ENCODE assay signal across 30 cellular contexts in the genomic region with DNA sequence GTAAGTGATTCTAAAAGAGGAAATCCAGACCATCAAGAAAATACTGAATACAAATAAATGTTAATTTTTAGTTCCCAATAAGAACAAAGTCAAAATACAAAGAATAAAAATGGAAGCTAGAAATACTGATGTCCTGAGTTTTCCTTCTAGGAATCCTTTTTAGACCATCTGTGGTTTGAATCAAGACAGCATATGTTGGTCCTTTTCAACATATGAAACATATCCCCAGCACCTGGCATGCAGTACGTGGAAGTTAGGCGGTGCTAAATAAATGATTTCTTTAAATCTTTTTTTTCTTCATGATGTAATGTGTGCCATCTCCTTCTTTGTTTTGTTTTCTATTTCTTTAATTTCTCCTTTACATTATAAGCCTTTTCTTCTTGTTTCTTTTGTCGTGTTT.
"Had no signal": no experiment of that assay in that cellular context is flagged by ENCODE, and none has a peak within 500 bp of the region (broad histone marks: within the 10 kb centered on the region; RNA-seq: fewer than 3 reads in every experiment).

No MANE protein-coding gene starts in this region.

- H3K4me3 Mint-ChIP-seq: activated B cell treated with CpG ODN at 0.5 μM for 24 hours; activated CD8-positive, alpha-beta memory T cell treated with anti-CD3 and anti-CD28 coated beads, Interleukin-2, amount 10 ng/mL, durations not matched to agents 7 days and 5 days; activated CD8-positive, alpha-beta T cell treated with anti-CD3 and anti-CD28 coated beads, Interleukin-2, amount 10 ng/mL, durations not matched to agents 7 days and 5 days; activated naive CD4-positive, alpha-beta T cell treated with anti-CD3 and anti-CD28 coated beads, Interleukin-2, amount 50 U/mL, for 24 hours; effector memory CD8-positive, alpha-beta T cell; nephron; stimulated activated naive CD8-positive, alpha-beta T cell treated with anti-CD3 and anti-CD28 coated beads, Interleukin-15, Interleukin-2, amounts not matched to agents 100 ng/mL and 50 ng/mL, for 24 hours; T-helper 2 cell treated with Interferon-gamma antibody and Interleukin-4, amounts not matched to agents 5 μg/mL and 100 μg/mL, for 36 hours; type B pancreatic cell had no signal

- H3K27ac Mint-ChIP-seq: activated B cell treated with CpG ODN at 0.5 μM for 24 hours; activated CD8-positive, alpha-beta memory T cell treated with anti-CD3 and anti-CD28 coated beads, Interleukin-2, amount 10 ng/mL, durations not matched to agents 7 days and 5 days; activated CD8-positive, alpha-beta T cell treated with anti-CD3 and anti-CD28 coated beads, Interleukin-2, amount 10 ng/mL, durations not matched to agents 7 days and 5 days; activated naive CD4-positive, alpha-beta T cell treated with anti-CD3 and anti-CD28 coated beads, Interleukin-2, amount 50 U/mL, for 24 hours; activated T-helper 2 cell treated with anti-CD3 and anti-CD28 coated beads, Interferon-gamma antibody, Interleukin-2, Interleukin-4, amounts not matched to agents 10 μg/mL and 5 μg/mL and 100 μg/mL, durations not matched to agents 14 hours and 24 hours and 36 hours; effector memory CD8-positive, alpha-beta T cell; stimulated activated naive CD8-positive, alpha-beta T cell treated with anti-CD3 and anti-CD28 coated beads, Interleukin-15, Interleukin-2, amounts not matched to agents 100 ng/mL and 50 ng/mL, for 24 hours; T-helper 2 cell treated with Interferon-gamma antibody and Interleukin-4, amounts not matched to agents 5 μg/mL and 100 μg/mL, for 36 hours; type B pancreatic cell had no signal

- H2AFZ ChIP-seq: hepatocyte had no signal

- DNase-seq: activated B cell treated with CpG ODN at 0.5 μM for 24 hours; activated CD4-positive, alpha-beta T cell treated with anti-CD3 and anti-CD28 coated beads, Interleukin-2, amount 50 U/mL, for 1 hour; activated CD8-positive, alpha-beta memory T cell treated with anti-CD3 and anti-CD28 coated beads, Interleukin-2, amount 10 ng/mL, durations not matched to agents 7 days and 5 days; activated CD8-positive, alpha-beta T cell treated with anti-CD3 and anti-CD28 coated beads, Interleukin-2, amount 10 ng/mL, durations not matched to agents 7 days and 5 days; activated T-cell treated with anti-CD3 and anti-CD28 coated beads, Interleukin-2, amount 50 U/mL, for 48 hours; anterior cingulate cortex; cortex of kidney; effector memory CD8-positive, alpha-beta T cell; erythroblast; gastrocnemius medialis; islet precursor cell; left ventricle myocardium inferior; mucosa of descending colon; right lobe of liver; stimulated activated CD4-positive, alpha-beta T cell treated with anti-CD3 and anti-CD28 coated beads, Interleukin-12 subunit alpha, Interleukin-12 subunit beta, amount 100 ng/mL, for 4 hours; stimulated activated CD4-positive, alpha-beta T cell treated with anti-CD3 and anti-CD28 coated beads, Interleukin-4, amount 100 ng/mL, for 1 hour; uterus had no signal

- H3K36me3 ChIP-seq: cardiac muscle cell, gastrocnemius medialis, left ventricle myocardium inferior, neutrophil, right lobe of liver, thoracic aorta, uterus had no signal

- H3K9me3 ChIP-seq: gastrocnemius medialis, left ventricle myocardium inferior, mucosa of descending colon, neutrophil, right lobe of liver, thoracic aorta, uterus had no signal

- H3K27ac ChIP-seq: cardiac muscle cell, gastrocnemius medialis, hepatocyte, left ventricle myocardium inferior, neutrophil, right lobe of liver, skin epidermis, thoracic aorta, uterus had no signal

- H3K4me1 ChIP-seq: gastrocnemius medialis, left ventricle myocardium inferior, uterus had no signal

- H3K4me2 ChIP-seq: hepatocyte had no signal

- H3K4me3 ChIP-seq: cardiac muscle cell, gastrocnemius medialis, hepatocyte, left ventricle myocardium inferior, lung, mucosa of descending colon, right lobe of liver, skin epidermis, thoracic aorta, uterus had no signal

- H3K27me3 Mint-ChIP-seq: activated B cell treated with CpG ODN at 0.5 μM for 24 hours; activated CD8-positive, alpha-beta memory T cell treated with anti-CD3 and anti-CD28 coated beads, Interleukin-2, amount 10 ng/mL, durations not matched to agents 7 days and 5 days; activated naive CD4-positive, alpha-beta T cell treated with anti-CD3 and anti-CD28 coated beads, Interleukin-2, amount 50 U/mL, for 24 hours; effector memory CD8-positive, alpha-beta T cell; progenitor cell of endocrine pancreas; stimulated activated naive CD8-positive, alpha-beta T cell treated with anti-CD3 and anti-CD28 coated beads, Interleukin-15, Interleukin-2, amounts not matched to agents 100 ng/mL and 50 ng/mL, for 24 hours; type B pancreatic cell had no signal

- H3K4me1 Mint-ChIP-seq: activated CD8-positive, alpha-beta memory T cell treated with anti-CD3 and anti-CD28 coated beads, Interleukin-2, amount 10 ng/mL, durations not matched to agents 7 days and 5 days; activated naive CD4-positive, alpha-beta T cell treated with anti-CD3 and anti-CD28 coated beads, Interleukin-2, amount 50 U/mL, for 24 hours had no signal

- H3K27me3 ChIP-seq: cardiac muscle cell, gastrocnemius medialis, hepatocyte, neutrophil, right lobe of liver, uterus had no signal

- H3K9me3 Mint-ChIP-seq: activated B cell treated with CpG ODN at 0.5 μM for 24 hours; activated naive CD4-positive, alpha-beta T cell treated with anti-CD3 and anti-CD28 coated beads, Interleukin-2, amount 50 U/mL, for 24 hours; activated T-helper 2 cell treated with anti-CD3 and anti-CD28 coated beads, Interferon-gamma antibody, Interleukin-2, Interleukin-4, amounts not matched to agents 10 μg/mL and 5 μg/mL and 100 μg/mL, durations not matched to agents 14 hours and 24 hours and 36 hours; effector memory CD8-positive, alpha-beta T cell; nephron; T-helper 2 cell treated with Interferon-gamma antibody and Interleukin-4, amounts not matched to agents 5 μg/mL and 100 μg/mL, for 36 hours had no signal

- H3K36me3 Mint-ChIP-seq: activated CD8-positive, alpha-beta memory T cell treated with anti-CD3 and anti-CD28 coated beads, Interleukin-2, amount 10 ng/mL, durations not matched to agents 7 days and 5 days had no signal
